2 cellular contexts compared by ENCODE assay signal in genomic region chr9:83027153-83027867, GRCh38.
TF ChIP-seq lines count a peak whose summit lies in the region.

No MANE protein-coding gene starts in this region.

TF ChIP-seq in A549, 52 proteins besides CTCF, POLR2A, EP300 and RAD21 (continued from another document):
- TF ChIP-seq ELK1 (IDR thresholded peaks at IDR 0.05; ENCODE audit: low read depth, low read length) (no peak), BCL3 (IDR thresholded peaks at IDR 0.05) (0 out of 3 replicates have a peak, but pooled peaks have one; percentile 54), PHF8 (IDR thresholded peaks at IDR 0.05; ENCODE audit: borderline replicate concordance, low read depth) (no peak), GATA3 (IDR thresholded peaks at IDR 0.05; ENCODE audit: borderline replicate concordance) (peak; percentile 85), CEBPB (IDR thresholded peaks at IDR 0.05) (peak; percentile 32 to 37; a peak in 2 of 4 replicates), MAX (IDR thresholded peaks at IDR 0.05) (0 out of 2 replicates have a peak, but pooled peaks have one; percentile 36), JUNB (IDR thresholded peaks at IDR 0.05) (peak; percentile 96)

TF ChIP-seq in SK-N-SH, 30 proteins besides CTCF, POLR2A, EP300 and RAD21 (continued from another document):
- TF ChIP-seq TCF12 (IDR thresholded peaks at IDR 0.05): peak; percentile 69
- peak; percentile 80 for TF ChIP-seq JUND (IDR thresholded peaks at IDR 0.05)
- no peak for TF ChIP-seq MEF2A (IDR thresholded peaks at IDR 0.05; ENCODE audit: borderline replicate concordance, low read depth)
